ENCODE assay signal across 27 cellular contexts in the genomic region with DNA sequence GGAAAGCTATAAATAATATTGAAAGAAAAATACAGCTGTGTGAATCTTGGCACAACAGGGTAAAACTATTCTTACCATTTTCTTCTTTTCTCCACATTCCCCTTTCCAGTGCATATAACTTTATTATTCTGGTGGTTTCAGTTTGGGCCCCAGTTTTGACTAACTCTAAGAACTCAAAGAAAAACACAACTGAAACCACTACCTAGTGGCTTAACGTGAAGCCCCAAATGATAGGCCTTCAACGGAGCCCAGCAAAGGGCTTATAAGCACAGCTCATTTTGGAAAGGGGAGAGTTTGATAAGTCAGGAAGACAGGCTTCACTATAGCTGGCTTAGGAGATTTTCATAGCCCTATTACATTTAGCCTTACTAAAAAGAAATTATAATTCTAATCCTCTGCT.
DNase-seq lines count a peak whose midpoint lies in the region; ATAC-seq, FAIRE-seq and TF ChIP-seq lines count a peak whose summit lies in the region.
"Had no signal": no experiment of that assay in that cellular context is flagged by ENCODE, and none has a peak within 500 bp of the region (broad histone marks: within the 10 kb centered on the region; RNA-seq: fewer than 3 reads in every experiment).

No MANE protein-coding gene starts in this region.

- no peaks in the 10 kb centered on the region for H3K4me1 Mint-ChIP-seq in activated CD4-positive, alpha-beta T cell treated with anti-CD3 and anti-CD28 coated beads, Interleukin-2, amount 10 ng/mL, durations not matched to agents 24 days and 14 days
- H3K4me1 Mint-ChIP-seq: activated CD8-positive, alpha-beta memory T cell treated with anti-CD3 and anti-CD28 coated beads, Interleukin-2, amount 10 ng/mL, durations not matched to agents 7 days and 5 days; activated naive CD4-positive, alpha-beta T cell treated with anti-CD3 and anti-CD28 coated beads, Interleukin-2, amount 50 U/mL, for 24 hours; CD8-positive, alpha-beta memory T cell; natural killer cell had no signal

- 0% methylated on average over 2 of the region's 2 CpGs for WGBS in GM12878 (ENCODE audit: insufficient coverage, insufficient replicate concordance, low lambda C conversion rate, missing lambda C conversion rate)

- TF ChIP-seq EP300 in GM12878 (IDR thresholded peaks at IDR 0.05; ENCODE audit: borderline replicate concordance in 1 of 2, control insufficient read depth in 1 of 2, low read depth in 2 of 2, low read length in 2 of 2) = no peak

- H3K9me3 ChIP-seq in GM12878 (replicated peaks; ENCODE audit: control insufficient read depth, insufficient read depth, low read length) = no peaks in the 10 kb centered on the region
- H3K9me3 ChIP-seq: MG63 had no signal

- DNase-seq in GM12864 (ENCODE audit: low read depth) (peak; percentile 5), GM12878 (ENCODE audit: low read depth, low spot score) (no peak), HTR-8/SVneo (ENCODE audit: insufficient read length, low spot score) (no peak), DMS 273 (lab: John Stamatoyannopoulos, UW; ENCODE audit: unreplicated experiment) (no peak)
- no peak for DNase-seq in activated CD4-positive, alpha-beta T cell treated with anti-CD3 and anti-CD28 coated beads, Interleukin-2, amount 10 ng/mL, durations not matched to agents 24 days and 14 days
- DNase-seq: activated CD4-positive, alpha-beta T cell treated with anti-CD3 and anti-CD28 coated beads for 48 hours; activated CD8-positive, alpha-beta memory T cell treated with anti-CD3 and anti-CD28 coated beads, Interleukin-2, amount 10 ng/mL, durations not matched to agents 7 days and 5 days; CD8-positive, alpha-beta memory T cell; DMS153; H9; MG63; natural killer cell; NCI-H146; NCI-H510A treated with DMSO at 0.1 percent for 48 hours; RPMI8226; small intestine; stimulated activated CD4-positive, alpha-beta T cell treated with anti-CD3 and anti-CD28 coated beads, Interleukin-1b, Interleukin-23, amount 100 ng/mL, for 48 hours had no signal

- FAIRE-seq in GM12878 (lab: Jason Lieb, UNC) = no peak
- no peak for FAIRE-seq in HTR-8/SVneo (lab: Jason Lieb, UNC)
- FAIRE-seq: A204.1, K562, small intestine had no signal

- RAD21 ChIA-PET in GM12878 (lab: Charles Lee; ENCODE audit: unreplicated experiment) = interaction anchor here (1.4 kb wide), 1 partner anchor 30 kb away, joined by 3 read pairs; no protein-coding TSS in a partner anchor

- SMC1A ChIA-PET in GM12878 (lab: Charles Lee; ENCODE audit: uncharacterized antibody, unreplicated experiment) = no interaction called here

- no peaks in the 10 kb centered on the region for H3K27me3 Mint-ChIP-seq in activated CD4-positive, alpha-beta T cell treated with anti-CD3 and anti-CD28 coated beads, Interleukin-2, amount 10 ng/mL, durations not matched to agents 24 days and 14 days
- H3K27me3 Mint-ChIP-seq: type B pancreatic cell had no signal

- H3K79me2 ChIP-seq in GM12878 (ENCODE audit: control insufficient read depth, insufficient read depth, low read length) = no peaks in the 10 kb centered on the region

- no peak for TF ChIP-seq POLR2A in GM12878 (IDR thresholded peaks at IDR 0.05; ENCODE audit: low read depth, low read length)

- no peaks in the 10 kb centered on the region for H3K36me3 ChIP-seq in GM12878 (ENCODE audit: control insufficient read depth in 2 of 2, insufficient read depth in 2 of 2, low read length in 1 of 2)
- H3K36me3 ChIP-seq: MG63 had no signal

- no peak overlapping the region for H3K27ac ChIP-seq in GM12878 (ENCODE audit: control insufficient read depth, insufficient read depth)
- H3K27ac ChIP-seq: VCaP had no signal

- H3K4me3 Mint-ChIP-seq in activated CD4-positive, alpha-beta T cell treated with anti-CD3 and anti-CD28 coated beads, Interleukin-2, amount 10 ng/mL, durations not matched to agents 24 days and 14 days = no peak overlapping the region
- H3K4me3 Mint-ChIP-seq: activated CD8-positive, alpha-beta memory T cell treated with anti-CD3 and anti-CD28 coated beads, Interleukin-2, amount 10 ng/mL, durations not matched to agents 7 days and 5 days; activated naive CD4-positive, alpha-beta T cell treated with anti-CD3 and anti-CD28 coated beads, Interleukin-2, amount 50 U/mL, for 24 hours; activated T-helper 1 cell treated with anti-CD3 and anti-CD28 coated beads, Interleukin-12 subunit alpha, Interleukin-12 subunit beta, Interleukin-2, Interleukin-4 antibody, amounts not matched to agents 30 ng/mL and 10 ng/mL and 1 ng/mL, durations not matched to agents 14 hours and 24 hours and 36 hours; CD8-positive, alpha-beta memory T cell; H9; natural killer cell; T-helper 2 cell treated with Interferon-gamma antibody and Interleukin-4, amounts not matched to agents 5 μg/mL and 100 μg/mL, for 36 hours; type B pancreatic cell had no signal

- in situ Hi-C loops in GM12878 (cut with MboI) = no loop called here

- intact Hi-C loops in GM12878 (cut with micrococcal nuclease; ENCODE audit: unreplicated experiment) = no loop called here
- intact Hi-C loops in activated CD4-positive, alpha-beta T cell treated with anti-CD3 and anti-CD28 coated beads, Interleukin-2, amount 10 ng/mL, durations not matched to agents 24 days and 14 days (cut with micrococcal nuclease) = no loop called here

- no peaks in the 10 kb centered on the region for H3K36me3 Mint-ChIP-seq in activated CD4-positive, alpha-beta T cell treated with anti-CD3 and anti-CD28 coated beads, Interleukin-2, amount 10 ng/mL, durations not matched to agents 24 days and 14 days (ENCODE audit: low read depth)
- H3K36me3 Mint-ChIP-seq: activated CD8-positive, alpha-beta memory T cell treated with anti-CD3 and anti-CD28 coated beads, Interleukin-2, amount 10 ng/mL, durations not matched to agents 7 days and 5 days; activated naive CD4-positive, alpha-beta T cell treated with anti-CD3 and anti-CD28 coated beads, Interleukin-2, amount 50 U/mL, for 24 hours; CD8-positive, alpha-beta memory T cell; natural killer cell; type B pancreatic cell had no signal

- H3K9me3 Mint-ChIP-seq in activated CD4-positive, alpha-beta T cell treated with anti-CD3 and anti-CD28 coated beads, Interleukin-2, amount 10 ng/mL, durations not matched to agents 24 days and 14 days = no peaks in the 10 kb centered on the region
- H3K9me3 Mint-ChIP-seq: activated naive CD4-positive, alpha-beta T cell treated with anti-CD3 and anti-CD28 coated beads, Interleukin-2, amount 50 U/mL, for 24 hours; activated T-helper 1 cell treated with anti-CD3 and anti-CD28 coated beads, Interleukin-12 subunit alpha, Interleukin-12 subunit beta, Interleukin-2, Interleukin-4 antibody, amounts not matched to agents 30 ng/mL and 10 ng/mL and 1 ng/mL, durations not matched to agents 14 hours and 24 hours and 36 hours; CD8-positive, alpha-beta memory T cell; H9; T-helper 2 cell treated with Interferon-gamma antibody and Interleukin-4, amounts not matched to agents 5 μg/mL and 100 μg/mL, for 36 hours; type B pancreatic cell had no signal

- CTCF ChIA-PET in GM12878 (lab: Yijun Ruan, JAX) = interaction anchor here (1.8 kb wide), 1 partner anchor 30 kb away, joined by 5 read pairs; no protein-coding TSS in a partner anchor

- H2AFZ ChIP-seq in GM12878 (ENCODE audit: control insufficient read depth, low read depth, low read length) = no peak overlapping the region

- POLR2A ChIA-PET in GM12878 (lab: Charles Lee) = no interaction called here

- TF ChIP-seq CTCF in GM12864 (IDR thresholded peaks at IDR 0.05; ENCODE audit: low read depth, low read length, missing control alignments) = no peak
- no peak for TF ChIP-seq CTCF in GM12878 (IDR thresholded peaks at IDR 0.05 in 2 of 3, conservative IDR thresholded peaks at IDR 0.05 in 1 of 3; ENCODE audit: control insufficient read depth in 2 of 3, extremely low read depth in 1 of 3, insufficient read depth in 1 of 3, low read depth in 3 of 3, low read length in 3 of 3)

- H3K4me1 ChIP-seq in GM12878 (ENCODE audit: control insufficient read depth, insufficient read depth, low read length) = no peaks in the 10 kb centered on the region

- H3K9ac ChIP-seq in GM12878 (ENCODE audit: control insufficient read depth, insufficient read depth, low read length) = no peak overlapping the region

- H3K4me2 ChIP-seq in GM12878 (ENCODE audit: control insufficient read depth, insufficient read depth) = no peak overlapping the region

- BruUV-seq in GM12878 (replicated peaks; lab: Mats Ljungman, UMichigan) = no TSS peak

- H3K4me3 ChIP-seq in GM12864 (ENCODE audit: low read depth, low read length) (no peak overlapping the region), GM12878 (no peak overlapping the region)
- H3K4me3 ChIP-seq: K562, MG63 had no signal

- ATAC-seq in GM19395 (IDR thresholded peaks at IDR 0.05; ENCODE audit: unreplicated experiment) (peak; percentile 91), HG03280 (IDR thresholded peaks at IDR 0.05; ENCODE audit: unreplicated experiment) (peak; percentile 68), GM12878 (peak; percentile 33; the same call in 1 of the 3 replicates), GM18520 (IDR thresholded peaks at IDR 0.05; ENCODE audit: unreplicated experiment) (no peak)
- ATAC-seq: activated CD8-positive, alpha-beta memory T cell treated with anti-CD3 and anti-CD28 coated beads, Interleukin-2, amount 10 ng/mL, durations not matched to agents 7 days and 5 days; K562; natural killer cell had no signal

- no peak overlapping the region for H3K27ac Mint-ChIP-seq in activated CD4-positive, alpha-beta T cell treated with anti-CD3 and anti-CD28 coated beads, Interleukin-2, amount 10 ng/mL, durations not matched to agents 24 days and 14 days
- H3K27ac Mint-ChIP-seq: activated CD8-positive, alpha-beta memory T cell treated with anti-CD3 and anti-CD28 coated beads, Interleukin-2, amount 10 ng/mL, durations not matched to agents 7 days and 5 days; activated naive CD4-positive, alpha-beta T cell treated with anti-CD3 and anti-CD28 coated beads, Interleukin-2, amount 50 U/mL, for 24 hours; activated T-helper 1 cell treated with anti-CD3 and anti-CD28 coated beads, Interleukin-12 subunit alpha, Interleukin-12 subunit beta, Interleukin-2, Interleukin-4 antibody, amounts not matched to agents 30 ng/mL and 10 ng/mL and 1 ng/mL, durations not matched to agents 14 hours and 24 hours and 36 hours; CD8-positive, alpha-beta memory T cell; H9; natural killer cell; T-helper 2 cell treated with Interferon-gamma antibody and Interleukin-4, amounts not matched to agents 5 μg/mL and 100 μg/mL, for 36 hours; type B pancreatic cell had no signal

- H4K20me1 ChIP-seq in GM12878 (ENCODE audit: control insufficient read depth, insufficient read depth) = no peaks in the 10 kb centered on the region

- no peaks in the 10 kb centered on the region for H3K27me3 ChIP-seq in GM12878 (replicated peaks in 1 of 2; ENCODE audit: control insufficient read depth in 2 of 2, insufficient read depth in 2 of 2, low read length in 1 of 2)
- H3K27me3 ChIP-seq: MG63 had no signal

- TF ChIP-seq RAD21 in GM12878 (IDR thresholded peaks at IDR 0.05; ENCODE audit: insufficient read depth, low read depth, low read length) = no peak

TF ChIP-seq in GM12878, 131 proteins besides CTCF, POLR2A, EP300 and RAD21:
- TF ChIP-seq ZNF207 (IDR thresholded peaks at IDR 0.05; ENCODE audit: borderline replicate concordance) = no peak
- no peak for TF ChIP-seq ZNF622 (IDR thresholded peaks at IDR 0.05)
- no peak for TF ChIP-seq SP1 (IDR thresholded peaks at IDR 0.05; ENCODE audit: low read depth, low read length)
